In genomic region chr15:33476908-33477307, GRCh38 we compare ENCODE assay signal across 26 cellular contexts.
"Had no signal": no experiment of that assay in that cellular context is flagged by ENCODE, and none has a peak within 500 bp of the region (broad histone marks: within the 10 kb centered on the region; RNA-seq: fewer than 3 reads in every experiment).

No MANE protein-coding gene starts in this region.

- H3K27ac ChIP-seq: stomach, suprapubic skin, testis, thoracic aorta, thyroid gland, tibial artery, tibial nerve, transverse colon, upper lobe of left lung, upper lobe of right lung, uterus, vagina had no signal

- ATAC-seq: stimulated activated effector memory CD8-positive, alpha-beta T cell treated with anti-CD3 and anti-CD28 coated beads, Interleukin-12 subunit alpha, Interleukin-12 subunit beta, amount 100 ng/mL, for 72 hours; stimulated activated memory B cell treated with anti-CD40 and anti-IgM and Interleukin-4, amounts not matched to agents 10 μg/mL and 1 μg/mL and 100 μg/mL, for 72 hours; stimulated activated naive B cell treated with anti-CD40 and anti-IgM and Interleukin-4, amounts not matched to agents 10 μg/mL and 1 μg/mL and 100 μg/mL, for 72 hours; stimulated activated naive CD8-positive, alpha-beta T cell treated with anti-CD3 and anti-CD28 coated beads, Interleukin-15, amount 100 ng/mL, for 72 hours; stimulated activated naive CD8-positive, alpha-beta T cell treated with anti-CD3 and anti-CD28 coated beads, Interleukin-15, Interleukin-2, amounts not matched to agents 100 U/mL and 50 U/mL, for 24 hours; upper lobe of right lung had no signal

- H3K4me1 ChIP-seq: stomach, suprapubic skin, testis, thyroid gland, tibial artery, tibial nerve, transverse colon, upper lobe of left lung, upper lobe of right lung, uterus, vagina had no signal

- H3K27me3 ChIP-seq: stomach, suprapubic skin, testis, thyroid gland, tibial artery, tibial nerve, transverse colon, upper lobe of left lung, upper lobe of right lung, uterus, vagina had no signal

- H3K9me3 ChIP-seq: suprapubic skin, testis, thyroid gland, tibial artery, tibial nerve, transverse colon, upper lobe of left lung, uterus, vagina had no signal

- H3K4me3 ChIP-seq: stomach, suprapubic skin, testis, thoracic aorta, thyroid gland, tibial artery, tibial nerve, transverse colon, upper lobe of left lung, upper lobe of right lung, uterus, vagina had no signal

- DNase-seq: stimulated activated CD4-positive, alpha-beta T cell treated with anti-CD3 and anti-CD28 coated beads, Interleukin-2, amount 100 ng/mL, for 48 hours; stimulated activated CD4-positive, alpha-beta T cell treated with anti-CD3 and anti-CD28 coated beads, Interleukin-4, amount 100 ng/mL, for 1 hour; stimulated activated CD4-positive, alpha-beta T cell treated with anti-CD3 and anti-CD28 coated beads, Interleukin-4, amount 100 ng/mL, for 24 hours; stimulated activated CD4-positive, alpha-beta T cell treated with anti-CD3 and anti-CD28 coated beads, Interleukin-4, amount 100 ng/mL, for 4 hours; stimulated activated CD8-positive, alpha-beta memory T cell treated with anti-CD3 and anti-CD28 coated beads, Interleukin-4, amount 100 ng/mL, for 48 hours; stimulated activated naive B cell treated with anti-CD40 and anti-IgM and Interleukin-4, amounts not matched to agents 10 μg/mL and 1 μg/mL and 100 μg/mL, for 72 hours; stimulated activated naive CD4-positive, alpha-beta T cell; stimulated activated naive CD4-positive, alpha-beta T cell treated with Interleukin-2 at 50 U/mL for 16 hours; stimulated activated naive CD8-positive, alpha-beta T cell treated with anti-CD3 and anti-CD28 coated beads, Interleukin-15, amount 100 ng/mL, for 72 hours; stimulated activated naive CD8-positive, alpha-beta T cell treated with anti-CD3 and anti-CD28 coated beads, Interleukin-15, Interleukin-2, amounts not matched to agents 100 U/mL and 50 U/mL, for 24 hours; stomach; substantia nigra; testis; thyroid gland; tibial artery; transverse colon; trophoblast cell; upper lobe of right lung; uterus had no signal

- H3K36me3 ChIP-seq: stomach, suprapubic skin, thoracic aorta, thyroid gland, tibial nerve, transverse colon, upper lobe of left lung, upper lobe of right lung, uterus, vagina had no signal
